ENCODE assay signal across 13 cellular contexts in the genomic region with DNA sequence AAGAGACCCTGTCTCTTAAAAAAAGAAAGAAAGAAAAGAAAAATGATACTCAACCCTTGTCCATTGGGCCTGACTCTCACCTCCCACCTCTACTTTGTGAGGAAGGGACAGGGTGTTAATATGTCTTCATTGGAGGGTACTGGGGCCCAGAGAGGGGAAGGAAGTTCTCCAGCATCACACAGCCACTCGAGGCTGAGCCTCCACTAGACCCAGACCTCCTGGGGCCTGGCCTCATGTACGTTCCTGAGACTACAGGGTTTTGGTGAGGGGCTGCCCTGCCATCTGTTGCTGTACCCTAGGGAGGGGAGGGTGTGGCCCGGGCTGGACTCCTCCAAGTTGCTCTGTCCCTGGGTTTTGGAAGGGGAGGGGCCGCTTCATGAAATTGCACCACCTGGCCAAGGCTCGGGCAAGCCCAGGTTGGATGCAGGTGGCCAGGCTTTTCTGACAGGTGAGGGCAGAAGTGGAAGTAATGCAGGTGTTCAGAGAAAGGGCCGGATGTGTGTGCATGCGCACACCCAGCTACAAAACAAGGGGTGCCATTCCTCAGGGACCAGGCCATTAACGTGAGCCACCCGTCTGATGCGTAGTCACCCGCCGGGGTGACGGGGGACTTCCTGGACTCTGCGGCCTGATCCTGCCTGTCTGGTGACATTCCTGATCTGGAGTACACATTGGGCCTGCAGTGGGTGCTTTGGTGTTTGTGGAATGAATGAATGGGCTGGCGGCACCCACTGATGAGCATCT. TPM values are rescaled to one million over a fixed set of nuclear protein-coding genes. Genes with fewer than 3 reads are reported as not detected.
DNase-seq lines count a peak whose midpoint lies in the region; ATAC-seq, FAIRE-seq and TF ChIP-seq lines count a peak whose summit lies in the region.
"Had no signal": no experiment of that assay in that cellular context is flagged by ENCODE, and none has a peak within 500 bp of the region (broad histone marks: within the 10 kb centered on the region; RNA-seq: fewer than 3 reads in every experiment).

No MANE protein-coding gene starts in this region.

- DNase-seq in GM12891 (ENCODE audit: insufficient read length, low spot score) (no peak), NCI-H2107 treated with DMSO at 0.1 percent for 48 hours (lab: John Stamatoyannopoulos, UW; ENCODE audit: unreplicated experiment) (peak; percentile 95), RKO (ENCODE audit: low spot score) (no peak)
- no peak for DNase-seq in stimulated activated effector memory CD8-positive, alpha-beta T cell treated with anti-CD3 and anti-CD28 coated beads, Interleukin-12 subunit alpha, Interleukin-12 subunit beta, amount 100 ng/mL, for 72 hours (ENCODE audit: low spot score in 2 of 2)
- DNase-seq in stimulated activated naive B cell treated with anti-CD40 and anti-IgM and Interleukin-4, amounts not matched to agents 10 μg/mL and 1 μg/mL and 100 μg/mL, for 72 hours: no peak
- DNase-seq: activated CD4-positive, CD25-positive, alpha-beta regulatory T cell; activated T-cell treated with anti-CD3 and anti-CD28 coated beads, Interleukin-2, amount 50 U/mL, for 72 hours; SIG-M5 had no signal

- H3K36me3 Mint-ChIP-seq in stimulated activated effector memory CD8-positive, alpha-beta T cell treated with anti-CD3 and anti-CD28 coated beads, Interleukin-12 subunit alpha, Interleukin-12 subunit beta, amount 100 ng/mL, for 72 hours: no peaks in the 10 kb centered on the region
- H3K36me3 Mint-ChIP-seq in stimulated activated naive B cell treated with anti-CD40 and anti-IgM and Interleukin-4, amounts not matched to agents 10 μg/mL and 1 μg/mL and 100 μg/mL, for 72 hours: no peaks in the 10 kb centered on the region

- ATAC-seq in esophagus mucosa: peak; percentile 69
- no peak for ATAC-seq in stimulated activated effector memory CD8-positive, alpha-beta T cell treated with anti-CD3 and anti-CD28 coated beads, Interleukin-12 subunit alpha, Interleukin-12 subunit beta, amount 100 ng/mL, for 72 hours
- no peak for ATAC-seq in stimulated activated naive B cell treated with anti-CD40 and anti-IgM and Interleukin-4, amounts not matched to agents 10 μg/mL and 1 μg/mL and 100 μg/mL, for 72 hours (replicated peaks)
- ATAC-seq: activated T-cell treated with anti-CD3 and anti-CD28 coated beads, Interleukin-2, amount 50 U/mL, for 72 hours had no signal

- H3K4me1 Mint-ChIP-seq in stimulated activated effector memory CD8-positive, alpha-beta T cell treated with anti-CD3 and anti-CD28 coated beads, Interleukin-12 subunit alpha, Interleukin-12 subunit beta, amount 100 ng/mL, for 72 hours: no peaks in the 10 kb centered on the region
- H3K4me1 Mint-ChIP-seq in stimulated activated naive B cell treated with anti-CD40 and anti-IgM and Interleukin-4, amounts not matched to agents 10 μg/mL and 1 μg/mL and 100 μg/mL, for 72 hours: peaks cover 23 to 29% of the 10 kb centered on the region in 2 donors

- no peaks in the 10 kb centered on the region for H3K9me3 ChIP-seq in skeletal muscle tissue (ENCODE audit: control insufficient read depth in 3 of 3, low read length in 3 of 3)
- H3K9me3 ChIP-seq: suprapubic skin had no signal

- H3K27ac Mint-ChIP-seq in stimulated activated effector memory CD8-positive, alpha-beta T cell treated with anti-CD3 and anti-CD28 coated beads, Interleukin-12 subunit alpha, Interleukin-12 subunit beta, amount 100 ng/mL, for 72 hours: no peak overlapping the region
- no peak overlapping the region for H3K27ac Mint-ChIP-seq in stimulated activated naive B cell treated with anti-CD40 and anti-IgM and Interleukin-4, amounts not matched to agents 10 μg/mL and 1 μg/mL and 100 μg/mL, for 72 hours
- H3K27ac Mint-ChIP-seq: activated T-cell treated with anti-CD3 and anti-CD28 coated beads, Interleukin-2, amount 50 U/mL, for 72 hours had no signal

- no peaks in the 10 kb centered on the region for H3K9me3 Mint-ChIP-seq in stimulated activated effector memory CD8-positive, alpha-beta T cell treated with anti-CD3 and anti-CD28 coated beads, Interleukin-12 subunit alpha, Interleukin-12 subunit beta, amount 100 ng/mL, for 72 hours
- H3K9me3 Mint-ChIP-seq in stimulated activated naive B cell treated with anti-CD40 and anti-IgM and Interleukin-4, amounts not matched to agents 10 μg/mL and 1 μg/mL and 100 μg/mL, for 72 hours: no peaks in the 10 kb centered on the region
- H3K9me3 Mint-ChIP-seq: activated T-cell treated with anti-CD3 and anti-CD28 coated beads, Interleukin-2, amount 50 U/mL, for 72 hours; neural crest cell had no signal

- peak overlapping the region; percentile 99 for H3K27ac ChIP-seq in skeletal muscle tissue (ENCODE audit: low read depth, low read length)

- no peak overlapping the region for H3K4me3 Mint-ChIP-seq in stimulated activated effector memory CD8-positive, alpha-beta T cell treated with anti-CD3 and anti-CD28 coated beads, Interleukin-12 subunit alpha, Interleukin-12 subunit beta, amount 100 ng/mL, for 72 hours
- no peak overlapping the region for H3K4me3 Mint-ChIP-seq in stimulated activated naive B cell treated with anti-CD40 and anti-IgM and Interleukin-4, amounts not matched to agents 10 μg/mL and 1 μg/mL and 100 μg/mL, for 72 hours
- H3K4me3 Mint-ChIP-seq: activated T-cell treated with anti-CD3 and anti-CD28 coated beads, Interleukin-2, amount 50 U/mL, for 72 hours; neural crest cell had no signal

- no peak for TF ChIP-seq POLR2A in GM12891 (IDR thresholded peaks at IDR 0.05; ENCODE audit: low read depth, low read length)

- H3K4me3 ChIP-seq in skeletal muscle tissue (ENCODE audit: low read length in 3 of 3): no peak overlapping the region
- H3K4me3 ChIP-seq: suprapubic skin had no signal

- H3K4me1 ChIP-seq in skeletal muscle tissue (ENCODE audit: control insufficient read depth in 3 of 3, insufficient read depth in 3 of 3, low read length in 3 of 3): peaks cover 48 to 71% (median 62%) of the 10 kb centered on the region in 3 donors

- peaks cover 0 to 2% (median 0%) of the 10 kb centered on the region in 3 donors for H3K36me3 ChIP-seq in skeletal muscle tissue (ENCODE audit: control insufficient read depth in 3 of 3, insufficient read depth in 3 of 3, low read length in 3 of 3)
- H3K36me3 ChIP-seq: suprapubic skin had no signal

- FAIRE-seq in GM12891 (lab: Jason Lieb, UNC): peak; percentile 67
- FAIRE-seq: endothelial cell of umbilical vein had no signal

- H3K9ac ChIP-seq in skeletal muscle tissue (ENCODE audit: low read depth in 1 of 3, low read length in 3 of 3): peak overlapping the region in 1 of 3 donors; percentile 54

- H3K27me3 ChIP-seq in skeletal muscle tissue (ENCODE audit: control insufficient read depth in 3 of 3, insufficient read depth in 3 of 3, low read length in 3 of 3): no peaks in the 10 kb centered on the region
- H3K27me3 ChIP-seq: suprapubic skin had no signal

- H3K27me3 Mint-ChIP-seq in stimulated activated naive B cell treated with anti-CD40 and anti-IgM and Interleukin-4, amounts not matched to agents 10 μg/mL and 1 μg/mL and 100 μg/mL, for 72 hours: peaks cover 8 to 16% of the 10 kb centered on the region in 2 donors

TF ChIP-seq in GM12891, 5 proteins besides CTCF, POLR2A, EP300 and RAD21:
- no peak for TF ChIP-seq SPI1 (IDR thresholded peaks at IDR 0.05; ENCODE audit: low read depth, low read length)
- TF ChIP-seq PAX5 (IDR thresholded peaks at IDR 0.05; ENCODE audit: insufficient read depth, low read length, severe bottlenecking): no peak
- no peak for TF ChIP-seq POLR2AphosphoS5 (IDR thresholded peaks at IDR 0.05; ENCODE audit: low read depth, low read length)
- no peak for TF ChIP-seq TAF1 (IDR thresholded peaks at IDR 0.05; ENCODE audit: low read depth, low read length)
- no peak for TF ChIP-seq POU2F2 (IDR thresholded peaks at IDR 0.05; ENCODE audit: low read depth, low read length)

RNA-seq across cellular contexts. Expression of gene GTF2IRD1, which starts 21.7 kb away (rescaled TPM):
- polyA plus RNA-seq in GM12891 (2012; ENCODE audit: low read depth, missing spikeins): 4.8 TPM
- total RNA-seq in esophagus mucosa: 49.1 TPM
- 16.2 TPM for total RNA-seq in skeletal muscle tissue
